ENCODE assay signal across 29 cellular contexts in the genomic region with DNA sequence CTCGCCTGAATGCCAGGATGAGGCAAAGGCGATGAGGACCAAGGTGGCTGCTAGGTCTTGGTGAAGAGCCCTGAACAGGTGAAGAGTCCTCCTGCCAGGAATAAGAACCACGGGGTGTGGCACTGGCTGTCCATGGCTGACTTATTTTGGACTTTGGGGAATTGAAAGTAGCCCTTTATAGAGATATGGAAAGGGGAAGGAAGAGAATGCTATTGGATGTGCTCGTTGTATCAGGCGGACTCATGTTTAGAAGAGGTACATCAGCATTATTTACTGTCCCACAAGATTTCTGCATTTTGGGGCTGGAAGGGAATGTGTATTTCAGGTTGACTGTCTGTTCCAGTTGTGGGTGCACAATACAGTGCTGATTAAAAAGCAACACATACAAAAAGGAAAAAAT.
"Had no signal": no experiment of that assay in that cellular context is flagged by ENCODE, and none has a peak within 500 bp of the region (broad histone marks: within the 10 kb centered on the region; RNA-seq: fewer than 3 reads in every experiment).

No MANE protein-coding gene starts in this region.

- H3K27ac ChIP-seq: ascending aorta, breast epithelium, cardiac muscle cell, coronary artery, dorsolateral prefrontal cortex, heart left ventricle had no signal

- H3K9me3 Mint-ChIP-seq: activated naive CD8-positive, alpha-beta T cell treated with anti-CD3 and anti-CD28 coated beads, Interleukin-2, amount 10 ng/mL, durations not matched to agents 7 days and 5 days; activated T-cell treated with anti-CD3 and anti-CD28 coated beads, Interleukin-2, amount 50 U/mL, for 72 hours; endodermal cell had no signal

- H3K4me3 Mint-ChIP-seq: activated CD4-positive, alpha-beta memory T cell treated with anti-CD3 and anti-CD28 coated beads for 36 hours; activated naive CD4-positive, alpha-beta T cell treated with anti-CD3 and anti-CD28 coated beads, Interleukin-2, amount 10 ng/mL, durations not matched to agents 7 days and 5 days; activated naive CD8-positive, alpha-beta T cell treated with anti-CD3 and anti-CD28 coated beads, Interleukin-2, amount 10 ng/mL, durations not matched to agents 7 days and 5 days; activated T-cell treated with anti-CD3 and anti-CD28 coated beads, Interleukin-2, amount 50 U/mL, for 24 hours; activated T-cell treated with anti-CD3 and anti-CD28 coated beads, Interleukin-2, amount 50 U/mL, for 72 hours; brain; dendritic cell treated with granulocyte-macrophage colony-stimulating factor and Interleukin-4, amounts not matched to agents 40 ng/mL and 50 ng/mL, for 4 days; endodermal cell; WTC11 had no signal

- DNase-seq: activated CD4-positive, alpha-beta memory T cell treated with anti-CD3 and anti-CD28 coated beads for 36 hours; activated CD4-positive, alpha-beta T cell treated with anti-CD3 and anti-CD28 coated beads for 1 hour; activated CD4-positive, alpha-beta T cell treated with anti-CD3 and anti-CD28 coated beads for 4 hours; activated CD8-positive, alpha-beta memory T cell treated with anti-CD3 and anti-CD28 coated beads, Interleukin-2, amount 50 U/mL, for 48 hours; activated gamma-delta T cell; activated naive CD4-positive, alpha-beta T cell; activated naive CD4-positive, alpha-beta T cell treated with anti-CD3 and anti-CD28 coated beads, Interleukin-2, amount 10 ng/mL, durations not matched to agents 7 days and 5 days; activated naive CD8-positive, alpha-beta T cell treated with anti-CD3 and anti-CD28 coated beads, Interleukin-2, amount 10 ng/mL, durations not matched to agents 7 days and 5 days; activated T-cell treated with anti-CD3 and anti-CD28 coated beads for 4 hours; activated T-cell treated with anti-CD3 and anti-CD28 coated beads, Interleukin-2, amount 50 U/mL, for 24 hours; activated T-cell treated with anti-CD3 and anti-CD28 coated beads, Interleukin-2, amount 50 U/mL, for 72 hours; central memory CD4-positive, alpha-beta T cell; cerebellar nuclear complex; dorsolateral prefrontal cortex; effector memory CD4-positive, alpha-beta T cell; endodermal cell; foreskin fibroblast; glutamatergic neuron; heart left ventricle; hypothalamus; T-helper 2 cell had no signal

- H3K27ac Mint-ChIP-seq: activated CD4-positive, alpha-beta memory T cell treated with anti-CD3 and anti-CD28 coated beads for 36 hours; activated naive CD4-positive, alpha-beta T cell treated with anti-CD3 and anti-CD28 coated beads, Interleukin-2, amount 10 ng/mL, durations not matched to agents 7 days and 5 days; activated naive CD4-positive, alpha-beta T cell treated with anti-CD3 and anti-CD28 coated beads, Interleukin-2, amount 50 U/mL, for 72 hours; activated naive CD8-positive, alpha-beta T cell treated with anti-CD3 and anti-CD28 coated beads, Interleukin-2, amount 10 ng/mL, durations not matched to agents 7 days and 5 days; activated T-cell treated with anti-CD3 and anti-CD28 coated beads, Interleukin-2, amount 50 U/mL, for 24 hours; activated T-cell treated with anti-CD3 and anti-CD28 coated beads, Interleukin-2, amount 50 U/mL, for 72 hours; dendritic cell treated with granulocyte-macrophage colony-stimulating factor and Interleukin-4, amounts not matched to agents 40 ng/mL and 50 ng/mL, for 4 days; endodermal cell; WTC11 had no signal

- H3K27me3 Mint-ChIP-seq: activated CD4-positive, alpha-beta memory T cell treated with anti-CD3 and anti-CD28 coated beads for 36 hours; activated naive CD4-positive, alpha-beta T cell treated with anti-CD3 and anti-CD28 coated beads, Interleukin-2, amount 10 ng/mL, durations not matched to agents 7 days and 5 days; activated naive CD8-positive, alpha-beta T cell treated with anti-CD3 and anti-CD28 coated beads, Interleukin-2, amount 10 ng/mL, durations not matched to agents 7 days and 5 days; activated T-cell treated with anti-CD3 and anti-CD28 coated beads, Interleukin-2, amount 50 U/mL, for 24 hours; dendritic cell treated with granulocyte-macrophage colony-stimulating factor and Interleukin-4, amounts not matched to agents 40 ng/mL and 50 ng/mL, for 4 days had no signal

- H3K36me3 Mint-ChIP-seq: activated CD4-positive, alpha-beta memory T cell treated with anti-CD3 and anti-CD28 coated beads for 36 hours; activated naive CD4-positive, alpha-beta T cell treated with anti-CD3 and anti-CD28 coated beads, Interleukin-2, amount 10 ng/mL, durations not matched to agents 7 days and 5 days; activated naive CD4-positive, alpha-beta T cell treated with anti-CD3 and anti-CD28 coated beads, Interleukin-2, amount 50 U/mL, for 72 hours; activated naive CD8-positive, alpha-beta T cell treated with anti-CD3 and anti-CD28 coated beads, Interleukin-2, amount 10 ng/mL, durations not matched to agents 7 days and 5 days; WTC11 had no signal

- H3K4me1 Mint-ChIP-seq: activated naive CD4-positive, alpha-beta T cell treated with anti-CD3 and anti-CD28 coated beads, Interleukin-2, amount 10 ng/mL, durations not matched to agents 7 days and 5 days; activated naive CD8-positive, alpha-beta T cell treated with anti-CD3 and anti-CD28 coated beads, Interleukin-2, amount 10 ng/mL, durations not matched to agents 7 days and 5 days; endodermal cell had no signal
